ENCODE assay signal across 16 cellular contexts in genomic region chr2:216064014-216064630, GRCh38. TPM values are rescaled to one million over a fixed set of nuclear protein-coding genes. Genes with fewer than 3 reads are reported as not detected.
A peak's percentile ranks its signal among the peaks of the same experiment; 100 is the strongest.
DNase-seq lines count a peak whose midpoint lies in the region; ATAC-seq, FAIRE-seq and TF ChIP-seq lines count a peak whose summit lies in the region.
"Had no signal": no experiment of that assay in that cellular context is flagged by ENCODE, and none has a peak within 500 bp of the region (broad histone marks: within the 10 kb centered on the region; RNA-seq: fewer than 3 reads in every experiment).

No MANE protein-coding gene starts in this region.

- intact Hi-C loops in PC-3 (cut with micrococcal nuclease) (no loop called here), sigmoid colon (cut with DNase I) (no loop called here)

- no peak for DNase-seq in A549 (ENCODE audit: low read depth in 1 of 2, low spot score in 1 of 2)
- DNase-seq in EL: peak; percentile 9
- DNase-seq in PC-3: no peak
- no peak for DNase-seq in hepatocyte (ENCODE audit: low spot score)
- DNase-seq in A172 (ENCODE audit: low spot score): no peak
- no peak for DNase-seq in sigmoid colon
- no peak for DNase-seq in SHP77 (lab: John Stamatoyannopoulos, UW)
- DNase-seq: C1 segment of cervical spinal cord; left ventricle myocardium superior; NCI-H2081; OCI-M1; stimulated activated CD4-positive, alpha-beta T cell treated with anti-CD3 and anti-CD28 coated beads, Interleukin-12 subunit alpha, Interleukin-12 subunit beta, amount 100 ng/mL, for 4 hours; T-helper 9 cell had no signal

- ATAC-seq in A549 (peak in 1 of 2 experiments; percentile 38; a peak in 1 of 6 replicates), PC-3 (no peak), GM21526 (IDR thresholded peaks at IDR 0.05; ENCODE audit: low FRiP score, unreplicated experiment) (no peak)
- ATAC-seq: activated naive CD4-positive, alpha-beta T cell treated with anti-CD3 and anti-CD28 coated beads, Interleukin-2, amount 50 U/mL, for 72 hours; gastroesophageal sphincter; left ventricle myocardium superior had no signal

- TF ChIP-seq RAD21 in A549 (conservative IDR thresholded peaks at IDR 0.05 in 1 of 2, IDR thresholded peaks at IDR 0.05 in 1 of 2): peak; percentile 43 to 47; a peak in 4 of 5 replicates

- H2AFZ ChIP-seq in PC-3 (ENCODE audit: low read length): no peak overlapping the region
- H2AFZ ChIP-seq in hepatocyte: no peak overlapping the region

- no peak for TF ChIP-seq EP300 in A549 (IDR thresholded peaks at IDR 0.05)
- no peak for TF ChIP-seq EP300 in sigmoid colon (IDR thresholded peaks at IDR 0.05)

- CTCF ChIA-PET in A549 (lab: Yijun Ruan, JAX) (interaction anchor here (0.7 to 0.9 kb wide), 2 partner anchors 30 to 1721 kb away, joined by 3 read pairs; no protein-coding TSS in a partner anchor), PC-3 (lab: Charles Lee) (interaction anchor here (0.5 kb wide), 1 partner anchor 13 kb away, joined by 9 read pairs; no protein-coding TSS in a partner anchor)

- no peak overlapping the region for H3K9ac ChIP-seq in PC-3 (ENCODE audit: low read length)

- H3K9me2 ChIP-seq in PC-3 (replicated peaks; ENCODE audit: low read length): no peaks in the 10 kb centered on the region
- H3K9me2 ChIP-seq in hepatocyte (replicated peaks; ENCODE audit: insufficient read depth): no peaks in the 10 kb centered on the region

- H3F3A ChIP-seq in PC-3 (ENCODE audit: low read length, unreplicated experiment): no peaks in the 10 kb centered on the region

- H3K4me2 ChIP-seq in A549: no peak overlapping the region
- no peak overlapping the region for H3K4me2 ChIP-seq in PC-3 (ENCODE audit: low read length)
- no peak overlapping the region for H3K4me2 ChIP-seq in hepatocyte

- H3K27me3 ChIP-seq in PC-3 (ENCODE audit: low read length): no peaks in the 10 kb centered on the region
- H3K27me3 ChIP-seq in hepatocyte: no peaks in the 10 kb centered on the region
- no peaks in the 10 kb centered on the region for H3K27me3 ChIP-seq in sigmoid colon
- H3K27me3 ChIP-seq: gastroesophageal sphincter had no signal

- no peak for TF ChIP-seq POLR2A in A549 (IDR thresholded peaks at IDR 0.05; ENCODE audit: low read length)
- no peak for TF ChIP-seq POLR2A in sigmoid colon (IDR thresholded peaks at IDR 0.05)

- H3K36me3 ChIP-seq in PC-3 (ENCODE audit: low read depth, low read length) (no peaks in the 10 kb centered on the region; the same call in 1 of the 2 replicates), hepatocyte (replicated peaks; ENCODE audit: insufficient read depth, low read depth) (no peaks in the 10 kb centered on the region), sigmoid colon (peaks cover 0 to 37% (median 7%) of the 10 kb centered on the region in 4 donors)

- H3K27ac ChIP-seq in A549 (no peak overlapping the region), PC-3 (ENCODE audit: low read length) (no peak overlapping the region), hepatocyte (no peak overlapping the region), sigmoid colon (no peak overlapping the region)
- H3K27ac ChIP-seq: gastroesophageal sphincter had no signal

- no peaks in the 10 kb centered on the region for H3K9me3 ChIP-seq in A549
- H3K9me3 ChIP-seq in PC-3 (ENCODE audit: low read length): no peaks in the 10 kb centered on the region
- H3K9me3 ChIP-seq in hepatocyte (ENCODE audit: low read depth): no peaks in the 10 kb centered on the region
- no peaks in the 10 kb centered on the region for H3K9me3 ChIP-seq in sigmoid colon
- H3K9me3 ChIP-seq: gastroesophageal sphincter had no signal

- H4K20me1 ChIP-seq in PC-3 (ENCODE audit: low read length): no peaks in the 10 kb centered on the region
- H4K20me1 ChIP-seq in hepatocyte (ENCODE audit: insufficient read depth, poor library complexity, severe bottlenecking): no peaks in the 10 kb centered on the region

- no peak for FAIRE-seq in A549 (lab: Jason Lieb, UNC)

- no peak overlapping the region for H3K4me3 ChIP-seq in A549
- H3K4me3 ChIP-seq in PC-3 (ENCODE audit: low read length): no peak overlapping the region
- H3K4me3 ChIP-seq in hepatocyte: no peak overlapping the region
- H3K4me3 ChIP-seq in sigmoid colon: no peak overlapping the region
- H3K4me3 ChIP-seq: gastroesophageal sphincter had no signal

- POLR2A ChIA-PET in A549 (lab: Yijun Ruan, JAX) (no interaction called here), PC-3 (lab: Charles Lee; ENCODE audit: unreplicated experiment) (no interaction called here)

- H3K79me2 ChIP-seq in PC-3 (ENCODE audit: low read length): no peaks in the 10 kb centered on the region
- H3K79me2 ChIP-seq in hepatocyte: no peaks in the 10 kb centered on the region

- H3K4me1 ChIP-seq in A549 (peaks cover 17% of the 10 kb centered on the region; the same call in 2 of the 3 replicates), PC-3 (ENCODE audit: insufficient read depth, low read length) (no peaks in the 10 kb centered on the region), hepatocyte (ENCODE audit: insufficient read depth) (no peaks in the 10 kb centered on the region), sigmoid colon (no peaks in the 10 kb centered on the region)
- H3K4me1 ChIP-seq: gastroesophageal sphincter had no signal

- no TSS peak for BruUV-seq in PC-3 (replicated peaks; lab: Mats Ljungman, UMichigan)

- 79% methylated on average over 2 of the region's 2 CpGs for WGBS in A549 (ENCODE audit: missing lambda C conversion rate)
- WGBS in hepatocyte (ENCODE audit: low lambda C conversion rate, missing lambda C conversion rate): 88% methylated on average over 2 of the region's 2 CpGs
- WGBS in sigmoid colon, 2 donors: 86 to 92% methylated on average over 2 of the region's 2 CpGs

- TF ChIP-seq CTCF in A549 (IDR thresholded peaks at IDR 0.05) (peak; percentile 37; the same call in 2 of the 3 replicates), PC-3 (conservative IDR thresholded peaks at IDR 0.05; ENCODE audit: low read depth, low read length) (peak; percentile 23; the same call in 1 of the 2 replicates), hepatocyte (IDR thresholded peaks at IDR 0.05; ENCODE audit: poor library complexity) (peak; percentile 12), sigmoid colon (IDR thresholded peaks at IDR 0.05) (no peak)

TF ChIP-seq in A549, 52 proteins besides CTCF, POLR2A, EP300 and RAD21:
- no peak for TF ChIP-seq CEBPB (IDR thresholded peaks at IDR 0.05)
- TF ChIP-seq KDM5A (IDR thresholded peaks at IDR 0.05): no peak
- no peak for TF ChIP-seq RFX5 (IDR thresholded peaks at IDR 0.05)
- TF ChIP-seq MYC (IDR thresholded peaks at IDR 0.05; ENCODE audit: borderline replicate concordance, low read length): no peak
- no peak for TF ChIP-seq JUNB (IDR thresholded peaks at IDR 0.05)
- TF ChIP-seq NR3C1 (IDR thresholded peaks at IDR 0.05): no peak
- TF ChIP-seq ZC3H11A (IDR thresholded peaks at IDR 0.05): no peak

RNA-seq across cellular contexts. Expression of gene PECR, which starts 17.5 kb away (rescaled TPM):
- polyA plus RNA-seq in A549 (2011; rRNA removed) (39.9 and 50.4 TPM in 2 replicates), A549 (2017; fragmentation: RNase III; extraction: RNeasy Plus Mini Kit Qiagen cat#74134 plus additional on column Dnase treatment) (16.8 to 17.1 TPM (median 16.9 TPM) in 3 replicates), hepatocyte (13.8 and 17.4 TPM in 2 replicates), sigmoid colon (10 to 100 TPM; 15.6 to 25.9 (median 16.8) TPM)
- polyA plus RNA-seq in A549 (2012; cell fraction: cytosol; rRNA removed): 33.5 and 33.6 TPM in 2 replicates
- 10.0 and 14.7 TPM in 2 replicates for polyA plus RNA-seq in A549 (2012; cell fraction: nucleus; rRNA removed)
- 35.2 and 38.2 TPM in 2 replicates for polyA minus RNA-seq in A549 (2011; rRNA and poly(A)+ RNA removed)
- total RNA-seq in PC-3 (2014; rRNA removed) (23.0 and 26.0 TPM in 2 replicates), hepatocyte (24.6 and 32.4 TPM in 2 replicates), sigmoid colon (10 to 100 TPM in 2 of 4 donors, 1 to 10 TPM in 2; 5.0 to 13.9 (median 10.3) TPM)
- 32.0 and 39.3 TPM in 2 replicates for total RNA-seq in A172 (2014; rRNA removed; shearing (Covaris generic))

RNA-seq across cellular contexts. Expression of gene TMEM169, which starts 17.6 kb away (rescaled TPM):
- polyA plus RNA-seq in A549 (2011; rRNA removed): 0.54 and 0.78 TPM in 2 replicates
- 0.08 and 0.09 TPM in 2 replicates for polyA plus RNA-seq in A549 (2012; cell fraction: cytosol; rRNA removed)
- 0.04 and 0.26 TPM in 2 replicates for polyA plus RNA-seq in A549 (2012; cell fraction: nucleus; rRNA removed)
- polyA plus RNA-seq in A549 (2017; fragmentation: RNase III; extraction: RNeasy Plus Mini Kit Qiagen cat#74134 plus additional on column Dnase treatment): 0.80 to 0.82 TPM (median 0.81 TPM) in 3 replicates
- polyA minus RNA-seq in A549 (2011; rRNA and poly(A)+ RNA removed): 0.62 and 0.63 TPM in 2 replicates
- not detected in 2 replicates for total RNA-seq in PC-3 (2014; rRNA removed)
- 1.1 and 1.8 TPM in 2 replicates for total RNA-seq in hepatocyte
- 0.91 and 0.97 TPM in 2 replicates for polyA plus RNA-seq in hepatocyte
- total RNA-seq in A172 (2014; rRNA removed; shearing (Covaris generic)): 0.48 and 0.52 TPM in 2 replicates
- 1 to 10 TPM in 2 of 4 donors, under 1 TPM in 1, not detected in 1; 0.82 to 1.4 (median 1.1) TPM for total RNA-seq in sigmoid colon
- under 1 TPM in 1 of 3 donors, not detected in 2; 0.80 TPM for polyA plus RNA-seq in sigmoid colon

RNA-seq across cellular contexts. Expression of gene XRCC5, which starts 45.0 kb away (rescaled TPM):
- 430 and 619 TPM in 2 replicates for polyA plus RNA-seq in A549 (2011; rRNA removed)
- polyA plus RNA-seq in A549 (2012; cell fraction: cytosol; rRNA removed): 127 and 133 TPM in 2 replicates
- 204 and 220 TPM in 2 replicates for polyA plus RNA-seq in A549 (2012; cell fraction: nucleus; rRNA removed)
- 209 to 222 TPM (median 217 TPM) in 3 replicates for polyA plus RNA-seq in A549 (2017; fragmentation: RNase III; extraction: RNeasy Plus Mini Kit Qiagen cat#74134 plus additional on column Dnase treatment)
- 425 and 452 TPM in 2 replicates for polyA minus RNA-seq in A549 (2011; rRNA and poly(A)+ RNA removed)
- total RNA-seq in PC-3 (2014; rRNA removed): 277 and 290 TPM in 2 replicates
- 191 and 208 TPM in 2 replicates for total RNA-seq in hepatocyte
- 157 and 181 TPM in 2 replicates for polyA plus RNA-seq in hepatocyte
- 488 and 512 TPM in 2 replicates for total RNA-seq in A172 (2014; rRNA removed; shearing (Covaris generic))
- 100 to 1,000 TPM in 3 of 4 donors, 10 to 100 TPM in 1; 92.5 to 152 (median 137) TPM for total RNA-seq in sigmoid colon
- polyA plus RNA-seq in sigmoid colon: 100 to 1,000 TPM in 1 of 3 donors, 10 to 100 TPM in 2; 70.3 to 111 (median 86.0) TPM

RNA-seq across cellular contexts. Expression of gene MREG, which starts 50.8 kb away (rescaled TPM):
- polyA plus RNA-seq in A549 (2011; rRNA removed) (7.9 and 8.0 TPM in 2 replicates), A549 (2017; fragmentation: RNase III; extraction: RNeasy Plus Mini Kit Qiagen cat#74134 plus additional on column Dnase treatment) (5.0 to 6.4 TPM (median 6.1 TPM) in 3 replicates), hepatocyte (5.6 and 7.1 TPM in 2 replicates), sigmoid colon (1 to 10 TPM; 3.0 to 8.8 (median 5.6) TPM)
- 1.5 and 2.0 TPM in 2 replicates for polyA plus RNA-seq in A549 (2012; cell fraction: cytosol; rRNA removed)
- 1.3 and 1.4 TPM in 2 replicates for polyA plus RNA-seq in A549 (2012; cell fraction: nucleus; rRNA removed)
- polyA minus RNA-seq in A549 (2011; rRNA and poly(A)+ RNA removed): 4.2 and 6.0 TPM in 2 replicates
- total RNA-seq in PC-3 (2014; rRNA removed) (24.4 and 35.4 TPM in 2 replicates), hepatocyte (10.1 and 12.9 TPM in 2 replicates), sigmoid colon (1 to 10 TPM in 3 of 4 donors, under 1 TPM in 1; 0.99 to 1.5 (median 1.3) TPM)
- 8.9 and 14.1 TPM in 2 replicates for total RNA-seq in A172 (2014; rRNA removed; shearing (Covaris generic))

Comparison
In these comparisons a context has a peak if more than half of its experiments do, and no peak if none do; other contexts are left out.
1. CTCF ChIP-seq: peak in A549 (single experiment), PC-3 (single experiment) and hepatocyte (single experiment); none in sigmoid colon (0 of 4).